Comparison of ENCODE assay signal across 27 cellular contexts in the genomic region with DNA sequence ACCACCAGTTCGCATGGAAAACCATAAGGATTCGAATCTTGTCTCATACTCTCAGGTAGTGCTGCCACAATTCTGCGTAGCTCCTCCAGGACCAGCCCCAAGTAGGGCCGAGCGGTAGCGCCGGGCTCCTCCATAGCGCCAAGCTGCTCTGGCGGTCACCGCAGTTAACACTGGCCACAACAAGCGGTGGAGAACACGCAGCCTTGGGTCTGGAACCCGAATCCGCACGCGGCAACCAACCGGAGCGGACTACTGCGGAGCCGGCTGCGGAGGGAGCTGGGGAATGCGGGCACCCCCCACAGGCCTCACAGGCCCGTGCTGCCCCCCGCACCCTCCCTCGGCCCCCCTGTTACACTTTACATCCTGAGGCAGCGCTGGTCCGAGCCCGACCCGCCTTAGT.
DNase-seq lines count a peak whose midpoint lies in the region; ATAC-seq, FAIRE-seq and TF ChIP-seq lines count a peak whose summit lies in the region.
"Had no signal": no experiment of that assay in that cellular context is flagged by ENCODE, and none has a peak within 500 bp of the region (broad histone marks: within the 10 kb centered on the region; RNA-seq: fewer than 3 reads in every experiment).

No MANE protein-coding gene starts in this region.

- no peaks in the 10 kb centered on the region for H3K79me2 ChIP-seq in K562 (ENCODE audit: control insufficient read depth, insufficient read depth, low read length)

- H3K27ac ChIP-seq in K562 (ENCODE audit: extremely low read depth, low read depth, low read length) (no peak overlapping the region), lower lobe of right lung (no peak overlapping the region), spleen (no peak overlapping the region), gastrocnemius medialis (no peak overlapping the region)
- H3K27ac ChIP-seq: BLaER1, PC-9 had no signal

- TF ChIP-seq POLR2A in K562 (conservative IDR thresholded peaks at IDR 0.05), result no peak
- no peak for TF ChIP-seq POLR2A in spleen (IDR thresholded peaks at IDR 0.05)
- no peak for TF ChIP-seq POLR2A in gastrocnemius medialis (IDR thresholded peaks at IDR 0.05)

- TF ChIP-seq EP300 in K562 (IDR thresholded peaks at IDR 0.05; ENCODE audit: low read length), result no peak

- no peak overlapping the region for H3K4me2 ChIP-seq in K562 (ENCODE audit: insufficient read depth, low read length)
- H3K4me2 ChIP-seq: BLaER1, PC-9 had no signal

- BruUV-seq in K562 (replicated peaks; lab: Mats Ljungman, UMichigan), result no TSS peak

- under 1% methylated on average over 29 of the region's 29 CpGs for WGBS in K562 (ENCODE audit: insufficient coverage, low coverage, missing lambda C conversion rate)
- 71 to 89% (median 87%) methylated on average over 28 to 29 of the region's 29 CpGs for WGBS in spleen, 5 donors

- no peak for TF ChIP-seq RAD21 in K562 (CRISPR knock-in tag; conservative IDR thresholded peaks at IDR 0.05 in 1 of 2, IDR thresholded peaks at IDR 0.05 in 1 of 2)

- H3K4me1 ChIP-seq in K562 (replicated peaks in 1 of 2; ENCODE audit: control insufficient read depth in 2 of 2, insufficient read depth in 2 of 2, low read length in 2 of 2) (0 out of 5 replicates have a peak, but pooled peaks cover 0 to 3% of the 10 kb centered on the region in 2 experiments), lower lobe of right lung (no peaks in the 10 kb centered on the region), spleen (no peaks in the 10 kb centered on the region), gastrocnemius medialis (no peaks in the 10 kb centered on the region)
- H3K4me1 ChIP-seq: BLaER1, HAP-1 had no signal

- intact Hi-C loops in K562 (cut with micrococcal nuclease) (no loop called here), lower lobe of right lung (cut with DNase I) (no loop called here), spleen (cut with DNase I; ENCODE audit: low total_unique reads) (no loop called here), gastrocnemius medialis (cut with DNase I; ENCODE audit: low total_unique reads) (no loop called here)

- H3K4me3 ChIP-seq in H7 (ENCODE audit: insufficient read depth, low read depth, low read length), result no peak overlapping the region
- H3K4me3 ChIP-seq in K562, result no peak overlapping the region
- no peak overlapping the region for H3K4me3 ChIP-seq in lower lobe of right lung
- no peak overlapping the region for H3K4me3 ChIP-seq in spleen
- H3K4me3 ChIP-seq in gastrocnemius medialis, result no peak overlapping the region
- H3K4me3 ChIP-seq: BLaER1, HAP-1, PC-9 had no signal

- ATAC-seq in K562 (peak; percentile 87), lower lobe of right lung (no peak), gastrocnemius medialis (no peak)

- FAIRE-seq in K562 (lab: Jason Lieb, UNC), result no peak
- FAIRE-seq: GM12891, HTR-8/SVneo had no signal

- H2AFZ ChIP-seq in K562 (ENCODE audit: low read depth, low read length), result no peak overlapping the region
- H2AFZ ChIP-seq: PC-9 had no signal

- H3K9ac ChIP-seq in K562 (ENCODE audit: insufficient read depth in 1 of 2, low read depth in 2 of 2, low read length in 2 of 2), result no peak overlapping the region
- H3K9ac ChIP-seq: BLaER1 had no signal

- POLR2A ChIA-PET in K562 (lab: Yijun Ruan, JAX), result interaction anchor here (0.6 kb wide), 1 partner anchor 355 kb away, joined by 3 read pairs; no protein-coding TSS in a partner anchor

- H3K27me3 ChIP-seq in H7 (ENCODE audit: control insufficient read depth, insufficient read depth, low read length) (no peaks in the 10 kb centered on the region), K562 (ENCODE audit: control insufficient read depth in 2 of 2, insufficient read depth in 2 of 2, low read length in 2 of 2) (no peaks in the 10 kb centered on the region), lower lobe of right lung (ENCODE audit: low read depth) (no peaks in the 10 kb centered on the region), spleen (replicated peaks in 1 of 7) (no peaks in the 10 kb centered on the region), gastrocnemius medialis (no peaks in the 10 kb centered on the region)
- H3K27me3 ChIP-seq: BLaER1 had no signal

- CTCF ChIA-PET in K562 (lab: Yijun Ruan, JAX; ENCODE audit: low intra/inter-chr PET ratio), result no interaction called here

- H4K20me1 ChIP-seq in K562 (replicated peaks; ENCODE audit: control insufficient read depth, insufficient read depth, low read length), result no peaks in the 10 kb centered on the region
- H4K20me1 ChIP-seq: BLaER1 had no signal

- H3K36me3 ChIP-seq in H7 (replicated peaks; ENCODE audit: control insufficient read depth, insufficient read depth, low read length) (no peaks in the 10 kb centered on the region), K562 (ENCODE audit: control insufficient read depth, insufficient read depth, low read length) (no peaks in the 10 kb centered on the region), lower lobe of right lung (no peaks in the 10 kb centered on the region), spleen (no peaks in the 10 kb centered on the region), gastrocnemius medialis (no peaks in the 10 kb centered on the region)
- H3K36me3 ChIP-seq: BLaER1, HAP-1 had no signal

- in situ Hi-C loops in K562 (cut with MboI), result no loop called here
- in situ Hi-C loops in gastrocnemius medialis (cut with MboI; ENCODE audit: low sequenced_read_pairs in 4 of 4), result no loop called here

- no peaks in the 10 kb centered on the region for H3K9me1 ChIP-seq in K562 (ENCODE audit: control insufficient read depth, insufficient read depth, low read length)

- H3K9me3 ChIP-seq in K562 (replicated peaks; ENCODE audit: control insufficient read depth, insufficient read depth, low read depth, low read length), result no peaks in the 10 kb centered on the region
- no peaks in the 10 kb centered on the region for H3K9me3 ChIP-seq in lower lobe of right lung
- peaks cover 0 to 5% (median 0%) of the 10 kb centered on the region in 8 donors for H3K9me3 ChIP-seq in spleen
- H3K9me3 ChIP-seq in gastrocnemius medialis, result no peaks in the 10 kb centered on the region
- H3K9me3 ChIP-seq: BLaER1, HAP-1 had no signal

- DNase-seq in Daoy (ENCODE audit: low read depth), result peak; percentile 5
- DNase-seq in H7, result peak; percentile 26
- peak in 1 of 4 experiments; percentile 19 for DNase-seq in K562 (ENCODE audit: extremely low read depth in 1 of 4, low spot score in 3 of 4)
- DNase-seq in lower lobe of right lung, result peak; percentile 23
- DNase-seq in spleen, result no peak
- no peak for DNase-seq in NCI-H146 treated with DMSO at 0.1 percent for 48 hours (lab: John Stamatoyannopoulos, UW; ENCODE audit: unreplicated experiment)
- DNase-seq in gastrocnemius medialis, result no peak
- no peak for DNase-seq in cortex of kidney (lab: John Stamatoyannopoulos, UW)
- DNase-seq: CD4-positive, alpha-beta T cell; DMS53; GDM1; HFFc6; KBM-7; MV-4-11; NCI-H1105; NCI-H1436 treated with DMSO at 0.1 percent for 48 hours; NCI-H1930; NCI-H2107; NCI-H446; NCI-H526; NCI-H82; PC-9; SHP77 had no signal

- peak in 1 of 3 experiments; percentile 33; a peak in 1 of 6 replicates for TF ChIP-seq CTCF in K562 (IDR thresholded peaks at IDR 0.05 in 2 of 3, conservative IDR thresholded peaks at IDR 0.05 in 1 of 3; ENCODE audit: insufficient read depth in 2 of 3, low read depth in 1 of 3, low read length in 3 of 3)
- TF ChIP-seq CTCF in lower lobe of right lung (IDR thresholded peaks at IDR 0.05), result no peak
- no peak for TF ChIP-seq CTCF in spleen (IDR thresholded peaks at IDR 0.05 in 8 of 11, conservative IDR thresholded peaks at IDR 0.05 in 3 of 11)
- no peak for TF ChIP-seq CTCF in gastrocnemius medialis (IDR thresholded peaks at IDR 0.05 in 4 of 5, conservative IDR thresholded peaks at IDR 0.05 in 1 of 5)

TF ChIP-seq in K562, 482 proteins besides CTCF, POLR2A, EP300 and RAD21:
- TF ChIP-seq ZBTB17 (CRISPR knock-in tag; IDR thresholded peaks at IDR 0.05) (no peak), ZNF24 (IDR thresholded peaks at IDR 0.05) (no peak), MBD2 (IDR thresholded peaks at IDR 0.05; ENCODE audit: borderline replicate concordance, low read depth) (no peak), ZNF644 (tag; IDR thresholded peaks at IDR 0.05; ENCODE audit: low read depth) (no peak), NELFE (IDR thresholded peaks at IDR 0.05; ENCODE audit: insufficient read depth, insufficient read length) (no peak)

Comparison
In these comparisons a context has a peak if more than half of its experiments do, and no peak if none do; other contexts are left out.
1. DNase-seq: peak in Daoy (single experiment), H7 (single experiment) and lower lobe of right lung (single experiment); none in spleen (single experiment), NCI-H146 treated with DMSO at 0.1 percent for 48 hours (single experiment), gastrocnemius medialis (0 of 2) and cortex of kidney (single experiment).